In the genomic region with DNA sequence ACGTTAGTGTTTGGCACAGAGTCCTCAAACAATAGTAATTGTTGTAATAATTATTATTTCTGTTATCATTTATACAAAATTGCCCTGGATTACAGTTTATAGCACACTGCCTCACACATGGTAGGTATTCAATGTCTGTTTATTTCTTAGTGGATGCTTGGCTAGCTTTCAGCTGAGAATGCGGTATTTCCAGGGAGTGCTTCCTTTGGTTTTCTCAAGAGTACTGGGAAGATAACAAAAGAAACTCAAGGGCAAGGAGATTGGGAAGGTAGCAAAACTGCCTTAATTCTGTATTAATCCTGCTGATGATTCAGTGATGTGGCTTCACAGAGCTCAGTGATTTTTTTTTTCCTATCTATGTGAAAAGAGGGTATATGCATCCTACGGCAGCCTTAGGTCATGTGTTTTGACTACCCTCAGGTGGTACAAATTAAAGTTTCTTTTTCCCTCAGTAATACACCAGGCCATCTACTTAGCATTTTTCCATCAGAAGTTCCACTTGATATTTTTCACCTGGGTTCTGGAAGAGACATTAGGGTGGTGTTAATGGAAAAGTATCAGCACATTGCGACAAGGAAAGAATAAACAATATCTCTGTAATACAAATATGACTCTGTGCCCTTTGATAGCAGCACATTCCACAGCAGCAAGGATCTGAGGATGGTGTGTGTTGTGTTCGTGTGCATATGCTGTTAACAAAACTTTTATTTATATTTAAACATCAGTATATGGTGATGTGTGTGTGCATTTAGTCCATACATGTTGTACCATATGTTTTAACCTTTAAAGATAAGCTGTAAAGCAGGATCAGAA, we compare ENCODE assay signal across 22 cellular contexts.
"Had no signal": no experiment of that assay in that cellular context is flagged by ENCODE, and none has a peak within 500 bp of the region (broad histone marks: within the 10 kb centered on the region; RNA-seq: fewer than 3 reads in every experiment).

No MANE protein-coding gene starts in this region.

- H3K27ac ChIP-seq: neural progenitor cell, right atrium auricular region, vagina had no signal

- H3K4me2 ChIP-seq: neural progenitor cell had no signal

- H3K9ac ChIP-seq: neural progenitor cell had no signal

- H3K27me3 ChIP-seq: neural progenitor cell, right atrium auricular region, vagina had no signal

- DNase-seq: activated B cell treated with CpG ODN at 0.5 μM for 24 hours; activated CD4-positive, alpha-beta memory T cell treated with anti-CD3 and anti-CD28 coated beads, Interleukin-2, amount 10 ng/mL, durations not matched to agents 7 days and 5 days; activated CD8-positive, alpha-beta memory T cell treated with anti-CD3 and anti-CD28 coated beads, Interleukin-2, amount 10 ng/mL, durations not matched to agents 7 days and 5 days; activated T-cell treated with anti-CD3 and anti-CD28 coated beads, Interleukin-2, amount 50 U/mL, for 48 hours; anterior cingulate cortex; effector CD8-positive, alpha-beta T cell; head of caudate nucleus; hippocampal formation; left colon; mesendoderm; natural killer cell; occipital lobe; stimulated activated CD4-positive, alpha-beta T cell treated with anti-CD3 and anti-CD28 coated beads, Interleukin-2, amount 100 ng/mL, for 48 hours; substantia nigra; T-helper 2 cell had no signal

- H3K4me3 ChIP-seq: lung, neural progenitor cell, right atrium auricular region, vagina had no signal

- ATAC-seq: activated CD8-positive, alpha-beta memory T cell treated with anti-CD3 and anti-CD28 coated beads, Interleukin-2, amount 10 ng/mL, durations not matched to agents 7 days and 5 days; left colon; natural killer cell had no signal

- H2AFZ ChIP-seq: neural progenitor cell had no signal

- FAIRE-seq: bronchial epithelial cell, endometrium, keratinocyte had no signal

- H3K36me3 ChIP-seq: neural progenitor cell, right atrium auricular region, vagina had no signal

- H3K9me3 ChIP-seq: vagina had no signal
